In genomic region chr17:17204041-17204591, GRCh38 we compare ENCODE assay signal across 9 cellular contexts. TPM values are rescaled to one million over a fixed set of nuclear protein-coding genes. Genes with fewer than 3 reads are reported as not detected.
DNase-seq lines count a peak whose midpoint lies in the region; ATAC-seq and TF ChIP-seq lines count a peak whose summit lies in the region.
"Had no signal": no experiment of that assay in that cellular context is flagged by ENCODE, and none has a peak within 500 bp of the region (broad histone marks: within the 10 kb centered on the region; RNA-seq: fewer than 3 reads in every experiment).

No MANE protein-coding gene starts in this region.

- H3K4me3 Mint-ChIP-seq in activated CD4-positive, alpha-beta T cell treated with anti-CD3 and anti-CD28 coated beads for 36 hours = peak overlapping the region; percentile 90
- H3K4me3 Mint-ChIP-seq in activated T-helper 1 cell treated with anti-CD3 and anti-CD28 coated beads, Interleukin-12 subunit alpha, Interleukin-12 subunit beta, Interleukin-2, Interleukin-4 antibody, amounts not matched to agents 30 ng/mL and 10 ng/mL and 1 ng/mL, durations not matched to agents 14 hours and 24 hours and 36 hours = peak overlapping the region; percentile 87

- H3K27ac ChIP-seq in stomach = peak overlapping the region in 4 of 5 donors; percentile 26 to 95 (median 73)

- TF ChIP-seq POLR2A in stomach (IDR thresholded peaks at IDR 0.05) = no peak

- TF ChIP-seq EP300 in stomach (IDR thresholded peaks at IDR 0.05) = no peak

- H3K36me3 Mint-ChIP-seq in activated CD4-positive, alpha-beta T cell treated with anti-CD3 and anti-CD28 coated beads for 36 hours (ENCODE audit: low read depth) = peaks cover 37% of the 10 kb centered on the region
- H3K36me3 Mint-ChIP-seq in activated T-helper 1 cell treated with anti-CD3 and anti-CD28 coated beads, Interleukin-12 subunit alpha, Interleukin-12 subunit beta, Interleukin-2, Interleukin-4 antibody, amounts not matched to agents 30 ng/mL and 10 ng/mL and 1 ng/mL, durations not matched to agents 14 hours and 24 hours and 36 hours (ENCODE audit: low read depth) = peaks cover 21% of the 10 kb centered on the region

- CTCF ChIA-PET in activated CD4-positive, alpha-beta T cell treated with anti-CD3 and anti-CD28 coated beads for 36 hours (lab: Charles Lee) = interaction anchor here (1.5 kb wide), 1 partner anchor 62 kb away, joined by 4 read pairs; no protein-coding TSS in a partner anchor

- H3K27ac Mint-ChIP-seq in activated CD4-positive, alpha-beta T cell treated with anti-CD3 and anti-CD28 coated beads for 36 hours = peak overlapping the region; percentile 75
- H3K27ac Mint-ChIP-seq in activated T-helper 1 cell treated with anti-CD3 and anti-CD28 coated beads, Interleukin-12 subunit alpha, Interleukin-12 subunit beta, Interleukin-2, Interleukin-4 antibody, amounts not matched to agents 30 ng/mL and 10 ng/mL and 1 ng/mL, durations not matched to agents 14 hours and 24 hours and 36 hours = no peak overlapping the region

- H3K36me3 ChIP-seq in stomach = peaks cover 0 to 12% (median 8%) of the 10 kb centered on the region in 4 donors

- DNase-seq in activated CD4-positive, alpha-beta T cell treated with anti-CD3 and anti-CD28 coated beads for 36 hours = no peak
- DNase-seq in activated CD4-positive, alpha-beta T cell treated with anti-CD3 and anti-CD28 coated beads, Interleukin-2, amount 50 U/mL, for 48 hours = no peak
- no peak for DNase-seq in activated T-helper 1 cell treated with anti-CD3 and anti-CD28 coated beads, Interleukin-12 subunit alpha, Interleukin-12 subunit beta, Interleukin-2, Interleukin-4 antibody, amounts not matched to agents 30 ng/mL and 10 ng/mL and 1 ng/mL, durations not matched to agents 14 hours and 24 hours and 36 hours (ENCODE audit: low spot score)
- DNase-seq in hippocampal formation (lab: John Stamatoyannopoulos, UW) (peak; percentile 35 to 46), stomach (peak; percentile 34), NCI-H510A treated with DMSO at 0.1 percent for 48 hours (lab: John Stamatoyannopoulos, UW) (no peak), HCEC 1CT (no peak)

- WGBS in stomach, 5 donors = 60 to 71% (median 69%) methylated on average over 15 of the region's 15 CpGs

- H3K4me1 Mint-ChIP-seq in activated CD4-positive, alpha-beta T cell treated with anti-CD3 and anti-CD28 coated beads for 36 hours = peaks cover 25% of the 10 kb centered on the region
- H3K4me1 Mint-ChIP-seq in activated T-helper 1 cell treated with anti-CD3 and anti-CD28 coated beads, Interleukin-12 subunit alpha, Interleukin-12 subunit beta, Interleukin-2, Interleukin-4 antibody, amounts not matched to agents 30 ng/mL and 10 ng/mL and 1 ng/mL, durations not matched to agents 14 hours and 24 hours and 36 hours (ENCODE audit: low read depth) = no peaks in the 10 kb centered on the region

- POLR2A ChIA-PET in activated CD4-positive, alpha-beta T cell treated with anti-CD3 and anti-CD28 coated beads for 36 hours (lab: Charles Lee) = no interaction called here

- no peaks in the 10 kb centered on the region for H3K27me3 ChIP-seq in stomach

- no peak for TF ChIP-seq CTCF in stomach (IDR thresholded peaks at IDR 0.05)

- no peaks in the 10 kb centered on the region for H3K9me3 ChIP-seq in stomach

- intact Hi-C loops in activated CD4-positive, alpha-beta T cell treated with anti-CD3 and anti-CD28 coated beads for 36 hours (cut with DNase I, micrococcal nuclease) = no loop called here
- intact Hi-C loops in activated T-helper 1 cell treated with anti-CD3 and anti-CD28 coated beads, Interleukin-12 subunit alpha, Interleukin-12 subunit beta, Interleukin-2, Interleukin-4 antibody, amounts not matched to agents 30 ng/mL and 10 ng/mL and 1 ng/mL, durations not matched to agents 14 hours and 24 hours and 36 hours (cut with micrococcal nuclease) = loop anchor here (2.0 kb wide), 1 partner anchor 61 kb away; no protein-coding TSS in a partner anchor
- intact Hi-C loops in stomach (cut with DNase I; ENCODE audit: low total_unique reads) = no loop called here

- H3K27me3 Mint-ChIP-seq in activated CD4-positive, alpha-beta T cell treated with anti-CD3 and anti-CD28 coated beads for 36 hours = no peaks in the 10 kb centered on the region
- H3K27me3 Mint-ChIP-seq in activated T-helper 1 cell treated with anti-CD3 and anti-CD28 coated beads, Interleukin-12 subunit alpha, Interleukin-12 subunit beta, Interleukin-2, Interleukin-4 antibody, amounts not matched to agents 30 ng/mL and 10 ng/mL and 1 ng/mL, durations not matched to agents 14 hours and 24 hours and 36 hours (ENCODE audit: insufficient read depth) = no peaks in the 10 kb centered on the region

- no peak for ATAC-seq in activated CD4-positive, alpha-beta T cell treated with anti-CD3 and anti-CD28 coated beads for 36 hours
- ATAC-seq in GM21360 (IDR thresholded peaks at IDR 0.05; ENCODE audit: unreplicated experiment) = no peak

- H3K9me3 Mint-ChIP-seq in activated CD4-positive, alpha-beta T cell treated with anti-CD3 and anti-CD28 coated beads for 36 hours (ENCODE audit: low read depth) = no peaks in the 10 kb centered on the region
- no peaks in the 10 kb centered on the region for H3K9me3 Mint-ChIP-seq in activated T-helper 1 cell treated with anti-CD3 and anti-CD28 coated beads, Interleukin-12 subunit alpha, Interleukin-12 subunit beta, Interleukin-2, Interleukin-4 antibody, amounts not matched to agents 30 ng/mL and 10 ng/mL and 1 ng/mL, durations not matched to agents 14 hours and 24 hours and 36 hours

- peak overlapping the region in 3 of 4 donors; percentile 11 to 72 (median 57) for H3K4me3 ChIP-seq in stomach

- H3K4me1 ChIP-seq in stomach = peaks cover 40 to 76% (median 65%) of the 10 kb centered on the region in 4 donors

RNA-seq across cellular contexts. Expression of gene PLD6, which starts 2.0 kb away (rescaled TPM):
- total RNA-seq in activated CD4-positive, alpha-beta T cell treated with anti-CD3 and anti-CD28 coated beads for 36 hours = 1 to 10 TPM; 8.3 to 9.9 TPM
- total RNA-seq in activated T-helper 1 cell treated with anti-CD3 and anti-CD28 coated beads, Interleukin-12 subunit alpha, Interleukin-12 subunit beta, Interleukin-2, Interleukin-4 antibody, amounts not matched to agents 30 ng/mL and 10 ng/mL and 1 ng/mL, durations not matched to agents 14 hours and 24 hours and 36 hours = 18.5 and 20.5 TPM in 2 replicates
- 1 to 10 TPM in 3 of 5 donors, not detected in 2; 1.1 to 2.8 (median 1.3) TPM for total RNA-seq in stomach
- polyA plus RNA-seq in stomach = 1 to 10 TPM; 1.2 to 3.0 (median 1.5) TPM
- total RNA-seq: HT1080 had no signal

RNA-seq across cellular contexts. Expression of gene FLCN, which starts 32.9 kb away (rescaled TPM):
- 10 to 100 TPM; 12.3 to 18.8 TPM for total RNA-seq in activated CD4-positive, alpha-beta T cell treated with anti-CD3 and anti-CD28 coated beads for 36 hours
- total RNA-seq in activated T-helper 1 cell treated with anti-CD3 and anti-CD28 coated beads, Interleukin-12 subunit alpha, Interleukin-12 subunit beta, Interleukin-2, Interleukin-4 antibody, amounts not matched to agents 30 ng/mL and 10 ng/mL and 1 ng/mL, durations not matched to agents 14 hours and 24 hours and 36 hours = 35.5 and 36.4 TPM in 2 replicates
- 100 to 1,000 TPM in 2 of 5 donors, 10 to 100 TPM in 3; 41.6 to 378 (median 65.8) TPM for total RNA-seq in stomach
- 10 to 100 TPM in 1 of 3 donors, 1 to 10 TPM in 2; 6.9 to 11.8 (median 9.8) TPM for polyA plus RNA-seq in stomach

Comparison
In these comparisons a context has a peak if more than half of its experiments do, and no peak if none do; other contexts are left out.
1. DNase-seq: peak in hippocampal formation (2 of 2) and stomach (single experiment); none in activated CD4-positive, alpha-beta T cell treated with anti-CD3 and anti-CD28 coated beads for 36 hours (single experiment), activated CD4-positive, alpha-beta T cell treated with anti-CD3 and anti-CD28 coated beads, Interleukin-2, amount 50 U/mL, for 48 hours (0 of 2), activated T-helper 1 cell treated with anti-CD3 and anti-CD28 coated beads, Interleukin-12 subunit alpha, Interleukin-12 subunit beta, Interleukin-2, Interleukin-4 antibody, amounts not matched to agents 30 ng/mL and 10 ng/mL and 1 ng/mL, durations not matched to agents 14 hours and 24 hours and 36 hours (single experiment), NCI-H510A treated with DMSO at 0.1 percent for 48 hours (single experiment) and HCEC 1CT (single experiment).